In the genomic region with DNA sequence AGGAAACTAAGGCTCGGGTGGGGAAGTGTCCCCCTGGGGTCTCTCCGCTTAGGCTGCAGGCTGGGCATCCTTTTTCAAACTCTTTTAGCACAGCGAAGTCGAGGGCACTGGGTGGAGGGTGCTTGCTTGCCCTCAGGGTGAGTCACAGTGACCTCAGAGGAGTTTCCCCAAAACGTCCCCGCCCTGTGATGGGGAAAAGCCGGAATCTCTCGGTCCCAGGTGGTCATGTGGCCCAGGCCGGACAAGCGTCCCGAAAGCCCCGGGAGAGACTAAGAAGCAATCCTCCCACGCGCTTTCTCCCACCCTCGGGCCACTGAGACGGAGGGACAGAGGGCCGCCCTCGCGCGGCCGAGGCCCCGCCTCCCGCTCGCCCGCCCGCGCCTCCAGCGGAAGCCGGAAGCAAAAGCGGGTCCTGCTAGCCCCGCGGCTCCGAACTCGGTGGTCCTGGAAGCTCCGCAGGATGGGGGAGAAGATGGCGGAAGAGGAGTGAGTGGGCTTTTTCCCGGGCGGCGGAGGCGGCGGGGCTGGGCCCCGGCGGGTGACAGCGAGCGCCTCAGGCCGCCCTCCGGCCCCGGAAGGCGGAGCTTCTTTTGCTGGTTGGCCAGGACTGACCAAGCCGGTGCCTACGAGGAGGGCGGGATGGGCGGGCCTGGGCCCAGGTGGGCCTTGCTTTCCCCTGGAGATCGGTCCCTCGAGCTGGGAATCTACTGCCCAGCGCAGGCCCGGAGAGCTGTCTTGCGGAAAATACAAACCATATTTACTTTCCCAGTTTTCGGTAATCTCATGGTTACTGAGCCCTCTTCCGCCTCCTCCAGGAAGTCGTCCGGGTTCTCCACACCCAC, we compare ENCODE assay signal across 1 cellular context.
A peak's percentile ranks its signal among the peaks of the same experiment; 100 is the strongest.
TF ChIP-seq lines count a peak whose summit lies in the region.

A gene with protein sequence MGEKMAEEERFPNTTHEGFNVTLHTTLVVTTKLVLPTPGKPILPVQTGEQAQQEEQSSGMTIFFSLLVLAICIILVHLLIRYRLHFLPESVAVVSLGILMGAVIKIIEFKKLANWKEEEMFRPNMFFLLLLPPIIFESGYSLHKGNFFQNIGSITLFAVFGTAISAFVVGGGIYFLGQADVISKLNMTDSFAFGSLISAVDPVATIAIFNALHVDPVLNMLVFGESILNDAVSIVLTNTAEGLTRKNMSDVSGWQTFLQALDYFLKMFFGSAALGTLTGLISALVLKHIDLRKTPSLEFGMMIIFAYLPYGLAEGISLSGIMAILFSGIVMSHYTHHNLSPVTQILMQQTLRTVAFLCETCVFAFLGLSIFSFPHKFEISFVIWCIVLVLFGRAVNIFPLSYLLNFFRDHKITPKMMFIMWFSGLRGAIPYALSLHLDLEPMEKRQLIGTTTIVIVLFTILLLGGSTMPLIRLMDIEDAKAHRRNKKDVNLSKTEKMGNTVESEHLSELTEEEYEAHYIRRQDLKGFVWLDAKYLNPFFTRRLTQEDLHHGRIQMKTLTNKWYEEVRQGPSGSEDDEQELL (plus strand): TSS at position 366 of the 842 bp plus-strand sequence. CDS start 95 bp downstream, at position 461.

TF ChIP-seq in A549, 52 proteins besides CTCF, POLR2A, EP300 and RAD21 (continued from another document):
- TF ChIP-seq, protein P1, sequence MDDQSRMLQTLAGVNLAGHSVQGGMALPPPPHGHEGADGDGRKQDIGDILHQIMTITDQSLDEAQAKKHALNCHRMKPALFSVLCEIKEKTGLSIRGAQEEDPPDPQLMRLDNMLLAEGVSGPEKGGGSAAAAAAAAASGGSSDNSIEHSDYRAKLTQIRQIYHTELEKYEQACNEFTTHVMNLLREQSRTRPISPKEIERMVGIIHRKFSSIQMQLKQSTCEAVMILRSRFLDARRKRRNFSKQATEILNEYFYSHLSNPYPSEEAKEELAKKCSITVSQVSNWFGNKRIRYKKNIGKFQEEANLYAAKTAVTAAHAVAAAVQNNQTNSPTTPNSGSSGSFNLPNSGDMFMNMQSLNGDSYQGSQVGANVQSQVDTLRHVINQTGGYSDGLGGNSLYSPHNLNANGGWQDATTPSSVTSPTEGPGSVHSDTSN (IDR thresholded peaks at IDR 0.05): 0 out of 2 replicates have a peak, but pooled peaks have one; percentile 12
- TF ChIP-seq, protein P2, sequence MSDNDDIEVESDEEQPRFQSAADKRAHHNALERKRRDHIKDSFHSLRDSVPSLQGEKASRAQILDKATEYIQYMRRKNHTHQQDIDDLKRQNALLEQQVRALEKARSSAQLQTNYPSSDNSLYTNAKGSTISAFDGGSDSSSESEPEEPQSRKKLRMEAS (IDR thresholded peaks at IDR 0.05): peak; percentile 74; the same call in 1 of the 2 replicates
- TF ChIP-seq, protein P3, sequence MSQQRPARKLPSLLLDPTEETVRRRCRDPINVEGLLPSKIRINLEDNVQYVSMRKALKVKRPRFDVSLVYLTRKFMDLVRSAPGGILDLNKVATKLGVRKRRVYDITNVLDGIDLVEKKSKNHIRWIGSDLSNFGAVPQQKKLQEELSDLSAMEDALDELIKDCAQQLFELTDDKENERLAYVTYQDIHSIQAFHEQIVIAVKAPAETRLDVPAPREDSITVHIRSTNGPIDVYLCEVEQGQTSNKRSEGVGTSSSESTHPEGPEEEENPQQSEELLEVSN (IDR thresholded peaks at IDR 0.05; ENCODE audit: borderline replicate concordance, low read depth): peak; percentile 59; the same call in 1 of the 2 replicates
- 0 out of 2 replicates have a peak, but pooled peaks have one; percentile 16 for TF ChIP-seq MAZ (IDR thresholded peaks at IDR 0.05; ENCODE audit: borderline replicate concordance, low read depth, low read length)
- peak; percentile 45; the same call in 2 of the 3 replicates for TF ChIP-seq SMC3 (IDR thresholded peaks at IDR 0.05)
TF ChIP-seq in A549: peak in this region for 13.
